ENCODE assay signal across 1 cellular context in the genomic region with DNA sequence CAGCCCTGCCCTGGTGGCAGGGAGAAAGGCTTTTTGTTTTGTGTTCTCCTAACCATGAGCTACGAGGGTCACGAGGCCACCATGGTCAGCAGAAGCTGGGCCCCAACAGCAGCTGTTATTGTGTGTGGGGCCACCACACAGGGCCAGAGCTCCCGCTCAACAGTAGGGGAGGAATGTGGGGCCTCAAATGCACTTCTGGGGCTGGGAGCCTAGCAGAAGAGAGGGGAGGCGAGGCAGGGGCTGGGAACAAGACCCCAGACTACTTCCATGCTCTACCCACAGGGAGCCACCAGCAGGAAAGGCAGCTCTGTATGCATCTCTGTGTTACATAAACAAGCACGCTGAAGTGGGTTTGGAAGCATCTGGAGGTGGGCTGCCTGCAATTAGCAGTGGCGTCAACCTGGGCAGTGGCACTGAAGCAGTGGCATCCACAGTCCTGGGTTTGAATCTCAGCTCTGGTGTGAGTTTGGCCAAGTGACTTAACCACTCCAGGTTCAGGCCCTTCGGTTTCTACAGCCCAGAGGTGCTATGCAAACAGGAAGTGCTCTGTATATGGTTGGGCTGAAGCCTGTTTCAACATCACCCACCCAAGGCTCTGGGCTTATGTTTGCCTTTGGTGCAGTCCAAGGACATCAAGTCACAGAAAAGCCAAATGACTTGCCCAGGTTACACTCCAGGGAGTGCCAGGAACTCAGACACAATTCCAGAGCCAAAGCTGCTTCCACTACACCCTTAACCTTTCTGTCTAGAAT.
TF ChIP-seq lines count a peak whose summit lies in the region.

No MANE protein-coding gene starts in this region.

TF ChIP-seq in K562, 482 proteins besides CTCF, POLR2A, EP300 and RAD21:
- no peak for TF ChIP-seq ZNF785 (CRISPR knock-in tag; IDR thresholded peaks at IDR 0.05)
- TF ChIP-seq SPI1 (IDR thresholded peaks at IDR 0.05; ENCODE audit: borderline replicate concordance, low read depth, low read length), result peak; percentile 58; the same call in 1 of the 2 replicates
